8 cellular contexts compared by ENCODE assay signal in the genomic region with DNA sequence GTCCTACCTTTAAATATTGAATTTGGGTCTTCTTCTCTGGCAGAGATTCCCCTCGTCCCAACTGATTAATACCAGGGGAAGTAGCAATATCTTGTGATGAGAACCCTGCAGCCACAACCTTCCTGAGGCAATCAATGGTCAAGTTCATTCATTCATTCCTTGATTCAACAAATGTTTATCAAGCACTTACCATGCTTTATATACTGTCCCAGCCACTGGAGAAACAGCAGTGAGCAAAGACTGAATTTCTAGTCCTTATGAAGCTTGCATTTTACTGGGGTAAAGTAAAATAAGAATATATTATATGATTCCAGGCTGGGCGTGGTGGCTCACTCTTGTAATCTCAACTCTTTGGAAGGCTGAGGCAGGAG. TPM values are rescaled to one million over a fixed set of nuclear protein-coding genes. Genes with fewer than 3 reads are reported as not detected.
A peak's percentile ranks its signal among the peaks of the same experiment; 100 is the strongest.
DNase-seq lines count a peak whose midpoint lies in the region; ATAC-seq and TF ChIP-seq lines count a peak whose summit lies in the region.

No MANE protein-coding gene starts in this region.

- no peak for TF ChIP-seq CTCF in AG04450 (IDR thresholded peaks at IDR 0.05; ENCODE audit: low read depth, low read length)
- TF ChIP-seq CTCF in colonic mucosa (IDR thresholded peaks at IDR 0.05), result no peak

- peak overlapping the region; percentile 90 to 98 (median 94) for H3K4me3 Mint-ChIP-seq in naive B cell

- no peak for DNase-seq in AG04450 (ENCODE audit: low read depth, low spot score)
- DNase-seq in Karpas-422, result no peak
- DNase-seq in colonic mucosa, result no peak
- DNase-seq in naive B cell, result no peak
- DNase-seq in NCI-H2029 (lab: John Stamatoyannopoulos, UW), result no peak

- H2AFZ ChIP-seq in Karpas-422 (ENCODE audit: low read length), result peak overlapping the region; percentile 27; the same call in 1 of the 2 replicates

- peaks cover 75% of the 10 kb centered on the region for H3K79me2 ChIP-seq in Karpas-422 (ENCODE audit: low read length)

- no peak overlapping the region for H3K27ac ChIP-seq in AG04450 (ENCODE audit: low read depth, low read length)
- peak overlapping the region; percentile 40; the same call in 1 of the 2 replicates for H3K27ac ChIP-seq in Karpas-422 (ENCODE audit: low read length)
- peak overlapping the region; percentile 72 for H3K27ac ChIP-seq in colonic mucosa

- POLR2A ChIA-PET in AG04450 (lab: Yijun Ruan, JAX), result interaction anchor here (0.7 kb wide), 1 partner anchor 106 kb away, joined by 3 read pairs; no protein-coding TSS in a partner anchor

- peak overlapping the region; percentile 88 for H3K4me2 ChIP-seq in Karpas-422 (ENCODE audit: low read depth, low read length, poor library complexity, severe bottlenecking)

- no peaks in the 10 kb centered on the region for H3K27me3 ChIP-seq in AG04450 (ENCODE audit: control insufficient read depth, insufficient read depth, low read length)
- H3K27me3 ChIP-seq in Karpas-422 (ENCODE audit: low read length), result no peaks in the 10 kb centered on the region
- H3K27me3 ChIP-seq in colonic mucosa, result no peaks in the 10 kb centered on the region

- CTCF ChIA-PET in AG04450 (lab: Charles Lee), result no interaction called here

- peak overlapping the region; percentile 96 for H3K9ac ChIP-seq in Karpas-422 (ENCODE audit: low read length)
- H3K9ac ChIP-seq in colonic mucosa (ENCODE audit: low read depth in 2 of 2, low read length in 2 of 2), result peak overlapping the region in 1 of 2 donors; percentile 83

- no peaks in the 10 kb centered on the region for H3K9me3 Mint-ChIP-seq in naive B cell

- H3K4me1 ChIP-seq in Karpas-422 (ENCODE audit: low read length) (peaks cover 52% of the 10 kb centered on the region), colonic mucosa (no peaks in the 10 kb centered on the region)

- ATAC-seq in naive B cell (ENCODE audit: low read depth in 2 of 2), result no peak
- ATAC-seq in HG02938 (IDR thresholded peaks at IDR 0.05; ENCODE audit: unreplicated experiment), result no peak
- no peak for ATAC-seq in HG03135 (IDR thresholded peaks at IDR 0.05; ENCODE audit: unreplicated experiment)
- no peak for ATAC-seq in HG02588 (IDR thresholded peaks at IDR 0.05; ENCODE audit: unreplicated experiment)

- no peaks in the 10 kb centered on the region for H3K9me2 ChIP-seq in Karpas-422 (replicated peaks; ENCODE audit: insufficient read depth, low read length)

- H3K36me3 ChIP-seq in Karpas-422 (ENCODE audit: insufficient read depth, low read length) (peaks cover 8% of the 10 kb centered on the region; the same call in 1 of the 2 replicates), colonic mucosa (no peaks in the 10 kb centered on the region)

- H3K9me3 ChIP-seq in AG04450 (ENCODE audit: control insufficient read depth, insufficient read depth, low read length) (no peaks in the 10 kb centered on the region), Karpas-422 (ENCODE audit: low read length) (no peaks in the 10 kb centered on the region), colonic mucosa (no peaks in the 10 kb centered on the region)

- peaks cover 41 to 78% (median 53%) of the 10 kb centered on the region in 3 donors for H3K4me1 Mint-ChIP-seq in naive B cell

- H3K4me3 ChIP-seq in AG04450 (ENCODE audit: low read depth, low read length) (peak overlapping the region; percentile 90), Karpas-422 (ENCODE audit: low read length) (peak overlapping the region; percentile 82), colonic mucosa (peak overlapping the region; percentile 90)

- peaks cover 4% of the 10 kb centered on the region; the same call in 1 of the 2 replicates for H4K20me1 ChIP-seq in Karpas-422 (ENCODE audit: insufficient read depth, low read depth, low read length)

- peak overlapping the region in 5 of 6 donors; percentile 76 to 94 (median 93) for H3K27ac Mint-ChIP-seq in naive B cell

- H3K27me3 Mint-ChIP-seq in naive B cell, result no peaks in the 10 kb centered on the region

- intact Hi-C loops in colonic mucosa (cut with DNase I), result loop anchor here (10.0 kb wide), 1 partner anchor 62 kb away; no protein-coding TSS in a partner anchor

- H3K36me3 Mint-ChIP-seq in naive B cell, result no peaks in the 10 kb centered on the region

RNA-seq across cellular contexts. Expression of gene GIT2, which starts 0.3 kb away (rescaled TPM):
- polyA plus RNA-seq in AG04450 (2011; rRNA removed) (57.9 and 62.0 TPM in 2 replicates), naive B cell (ENCODE audit: low read depth in 6 of 6) (100 to 1,000 TPM in 4 of 6 donors, 10 to 100 TPM in 2; 95.1 to 129 (median 101) TPM)
- 69.9 and 70.6 TPM in 2 replicates for polyA minus RNA-seq in AG04450 (2011; rRNA and poly(A)+ RNA removed)
- 76.3 and 81.9 TPM in 2 replicates for total RNA-seq in Karpas-422 (2014; rRNA removed; shearing (Covaris generic); ENCODE audit: low replicate concordance)
- total RNA-seq in colonic mucosa, result 10 to 100 TPM; 23.3 to 26.8 TPM

RNA-seq across cellular contexts. Expression of gene ANKRD13A, which starts 2.8 kb away (rescaled TPM):
- polyA plus RNA-seq in AG04450 (2011; rRNA removed), result 202 and 246 TPM in 2 replicates
- 206 and 257 TPM in 2 replicates for polyA minus RNA-seq in AG04450 (2011; rRNA and poly(A)+ RNA removed)
- total RNA-seq in Karpas-422 (2014; rRNA removed; shearing (Covaris generic); ENCODE audit: low replicate concordance), result 277 and 337 TPM in 2 replicates
- total RNA-seq in colonic mucosa, result 10 to 100 TPM; 39.9 to 69.1 TPM
- 10 to 100 TPM; 65.4 to 95.4 (median 78.7) TPM for polyA plus RNA-seq in naive B cell (ENCODE audit: low read depth in 6 of 6)

RNA-seq across cellular contexts. Expression of gene C12orf76, which starts 51.9 kb away (rescaled TPM):
- polyA plus RNA-seq in AG04450 (2011; rRNA removed) (9.2 and 11.4 TPM in 2 replicates), naive B cell (ENCODE audit: low read depth in 6 of 6) (10 to 100 TPM; 10.6 to 19.8 (median 16.7) TPM)
- polyA minus RNA-seq in AG04450 (2011; rRNA and poly(A)+ RNA removed), result 4.6 and 4.9 TPM in 2 replicates
- total RNA-seq in Karpas-422 (2014; rRNA removed; shearing (Covaris generic); ENCODE audit: low replicate concordance), result 12.8 and 24.6 TPM in 2 replicates
- 1 to 10 TPM; 7.2 to 8.4 TPM for total RNA-seq in colonic mucosa
